In the genomic region with DNA sequence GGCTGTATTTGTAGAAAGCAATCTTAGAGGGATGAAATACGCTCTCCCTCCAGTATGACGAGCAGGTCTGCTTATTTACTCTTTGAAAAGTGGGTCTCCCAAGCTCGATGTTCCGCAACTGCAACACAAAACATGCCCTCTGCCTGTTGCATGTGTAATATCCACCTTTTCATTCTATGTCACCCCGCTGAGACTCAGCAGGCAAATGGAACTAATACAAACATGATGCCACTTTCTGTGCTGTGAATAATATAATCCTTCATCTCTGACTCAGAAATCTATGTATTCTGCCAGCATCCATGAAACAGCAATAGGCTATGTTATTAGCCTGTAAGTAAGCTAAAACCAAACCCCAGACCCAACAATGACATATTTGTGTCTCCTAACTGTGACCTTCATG, we compare ENCODE assay signal across 16 cellular contexts.
DNase-seq lines count a peak whose midpoint lies in the region; ATAC-seq and TF ChIP-seq lines count a peak whose summit lies in the region.
"Had no signal": no experiment of that assay in that cellular context is flagged by ENCODE, and none has a peak within 500 bp of the region (broad histone marks: within the 10 kb centered on the region; RNA-seq: fewer than 3 reads in every experiment).

No MANE protein-coding gene starts in this region.

- no peaks in the 10 kb centered on the region; the same call in 1 of the 2 replicates for H3K27me3 ChIP-seq in MG63
- no peaks in the 10 kb centered on the region for H3K27me3 ChIP-seq in stomach

- WGBS in stomach, 5 donors, result 87 to 92% (median 90%) methylated on average over 5 of the region's 5 CpGs

- no peak overlapping the region for H3K9ac ChIP-seq in SK-N-MC (ENCODE audit: insufficient read length)

- TF ChIP-seq EP300 in stomach (IDR thresholded peaks at IDR 0.05), result no peak

- H3K36me3 ChIP-seq in MG63 (no peaks in the 10 kb centered on the region), SK-N-MC (ENCODE audit: insufficient read depth, low read length) (no peaks in the 10 kb centered on the region), stomach (no peaks in the 10 kb centered on the region)

- ATAC-seq in activated T-helper 17 cell treated with anti-CD3 and anti-CD28 coated beads, Interleukin-2, amount 50 U/mL, for 72 hours (replicated peaks), result no peak
- ATAC-seq: HepG2, Right ventricle myocardium inferior had no signal

- no peaks in the 10 kb centered on the region for H3K4me1 ChIP-seq in stomach

- no peaks in the 10 kb centered on the region for H3K9me3 Mint-ChIP-seq in activated T-helper 17 cell treated with anti-CD3 and anti-CD28 coated beads, Interleukin-2, amount 50 U/mL, for 72 hours
- H3K9me3 Mint-ChIP-seq: CD4-positive, alpha-beta T cell had no signal

- H3K27me3 Mint-ChIP-seq in activated T-helper 17 cell treated with anti-CD3 and anti-CD28 coated beads, Interleukin-2, amount 50 U/mL, for 72 hours, result peaks cover 12% of the 10 kb centered on the region

- POLR2A ChIA-PET in AG04449 (lab: Yijun Ruan, JAX), result no interaction called here

- TF ChIP-seq POLR2A in stomach (IDR thresholded peaks at IDR 0.05), result no peak

- H3K27ac Mint-ChIP-seq in activated T-helper 17 cell treated with anti-CD3 and anti-CD28 coated beads, Interleukin-2, amount 50 U/mL, for 72 hours, result no peak overlapping the region
- H3K27ac Mint-ChIP-seq: CD4-positive, alpha-beta T cell had no signal

- H3K27ac ChIP-seq in SK-N-MC, result peak overlapping the region; percentile 18; the same call in 1 of the 2 replicates
- H3K27ac ChIP-seq in stomach, result no peak overlapping the region

- H3K4me3 ChIP-seq in AG04449 (ENCODE audit: low read depth, low read length), result no peak overlapping the region
- no peak overlapping the region for H3K4me3 ChIP-seq in MG63
- no peak overlapping the region for H3K4me3 ChIP-seq in SK-N-MC
- no peak overlapping the region for H3K4me3 ChIP-seq in fibroblast of mammary gland (ENCODE audit: control insufficient read depth, low read depth, low read length)
- no peak overlapping the region for H3K4me3 ChIP-seq in stomach

- no peak for TF ChIP-seq CTCF in AG04449 (IDR thresholded peaks at IDR 0.05; ENCODE audit: insufficient read depth, low read length, missing control alignments)
- TF ChIP-seq CTCF in fibroblast of mammary gland (conservative IDR thresholded peaks at IDR 0.05; ENCODE audit: control insufficient read depth, insufficient read depth, low read depth, low read length), result no peak
- TF ChIP-seq CTCF in stomach (IDR thresholded peaks at IDR 0.05), result no peak

- H3K36me3 Mint-ChIP-seq in activated T-helper 17 cell treated with anti-CD3 and anti-CD28 coated beads, Interleukin-2, amount 50 U/mL, for 72 hours (ENCODE audit: low read depth), result no peaks in the 10 kb centered on the region

- DNase-seq in AG04449 (ENCODE audit: low read depth, low spot score), result peak; percentile 5
- DNase-seq in MG63, result peak; percentile 17
- no peak for DNase-seq in SK-N-MC (ENCODE audit: low read depth, low spot score)
- DNase-seq in fibroblast of mammary gland (ENCODE audit: low read depth), result peak; percentile 44
- DNase-seq in stomach, result no peak
- DNase-seq in NCI-H524 (lab: John Stamatoyannopoulos, UW), result no peak
- no peak for DNase-seq in SIG-M5 (lab: John Stamatoyannopoulos, UW)
- DNase-seq: CD4-positive, alpha-beta T cell; KG1; MV-4-11; NCI-H1694 treated with DMSO at 0.1 percent for 48 hours; NCI-H524 treated with DMSO at 0.1 percent for 48 hours; T-helper 1 cell had no signal

- H3K4me3 Mint-ChIP-seq in activated T-helper 17 cell treated with anti-CD3 and anti-CD28 coated beads, Interleukin-2, amount 50 U/mL, for 72 hours, result no peak overlapping the region
- H3K4me3 Mint-ChIP-seq: CD4-positive, alpha-beta T cell had no signal

- H3K9me3 ChIP-seq in MG63 (no peaks in the 10 kb centered on the region), SK-N-MC (ENCODE audit: low read depth, low read length) (no peaks in the 10 kb centered on the region), stomach (no peaks in the 10 kb centered on the region)

- CTCF ChIA-PET in AG04449 (lab: Yijun Ruan, JAX), result interaction anchor here (1.1 kb wide), 1 partner anchor 31 kb away, joined by 4 read pairs; no protein-coding TSS in a partner anchor

- H3K4me1 Mint-ChIP-seq in activated T-helper 17 cell treated with anti-CD3 and anti-CD28 coated beads, Interleukin-2, amount 50 U/mL, for 72 hours, result no peaks in the 10 kb centered on the region

- intact Hi-C loops in stomach (cut with DNase I; ENCODE audit: low total_unique reads), result no loop called here

Comparison
In these comparisons a context has a peak if more than half of its experiments do, and no peak if none do; other contexts are left out.
1. DNase-seq: peak in AG04449 (single experiment), MG63 (single experiment) and fibroblast of mammary gland (single experiment); none in SK-N-MC (single experiment), stomach (single experiment), NCI-H524 (0 of 2) and SIG-M5 (single experiment).